13 cellular contexts compared by ENCODE assay signal in the genomic region with DNA sequence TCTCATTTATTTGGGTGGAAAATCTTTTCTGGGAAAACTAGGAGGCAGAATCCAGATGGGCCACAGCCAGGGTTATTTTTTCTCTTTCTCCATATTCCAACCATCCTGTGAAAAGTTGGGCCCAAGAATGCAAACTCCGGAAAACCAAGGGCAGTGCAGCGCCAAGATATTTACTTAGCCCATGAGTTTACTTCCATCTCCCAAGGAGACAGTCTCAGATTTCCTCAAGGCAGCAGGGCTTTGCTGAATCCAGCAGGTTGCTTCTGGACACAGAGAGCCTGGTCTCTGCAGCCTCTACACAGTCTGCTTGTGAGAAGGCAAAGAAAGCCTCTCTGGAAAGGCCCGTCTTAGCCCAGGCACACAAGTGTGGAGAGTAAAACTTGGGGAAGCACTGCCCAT. TPM values are rescaled to one million over a fixed set of nuclear protein-coding genes. Genes with fewer than 3 reads are reported as not detected.
DNase-seq lines count a peak whose midpoint lies in the region; ATAC-seq and TF ChIP-seq lines count a peak whose summit lies in the region.
"Had no signal": no experiment of that assay in that cellular context is flagged by ENCODE, and none has a peak within 500 bp of the region (broad histone marks: within the 10 kb centered on the region; RNA-seq: fewer than 3 reads in every experiment).

No MANE protein-coding gene starts in this region.

- H3K27me3 ChIP-seq in left lung, result peaks cover 0 to 6% of the 10 kb centered on the region in 2 donors
- H3K27me3 ChIP-seq in subcutaneous abdominal adipose tissue (ENCODE audit: control insufficient read depth in 5 of 5, insufficient read depth in 4 of 5, low read length in 5 of 5), result no peaks in the 10 kb centered on the region

- H3K27ac ChIP-seq in left lung (no peak overlapping the region), subcutaneous abdominal adipose tissue (ENCODE audit: low read depth, low read length) (peak overlapping the region; percentile 71)

- peak overlapping the region in 1 of 5 donors; percentile 31 for H3K9ac ChIP-seq in subcutaneous abdominal adipose tissue (ENCODE audit: low read length in 5 of 5)

- ATAC-seq in left lung, result peak; percentile 12

- peaks cover 10 to 11% of the 10 kb centered on the region in 2 donors for H3K4me1 ChIP-seq in left lung
- H3K4me1 ChIP-seq in subcutaneous abdominal adipose tissue (ENCODE audit: control insufficient read depth in 5 of 5, insufficient read depth in 5 of 5, low read length in 5 of 5), result peaks cover 9 to 24% (median 21%) of the 10 kb centered on the region in 5 donors

- no peak for TF ChIP-seq CTCF in left lung (IDR thresholded peaks at IDR 0.05)
- no peak for TF ChIP-seq CTCF in lower leg skin (IDR thresholded peaks at IDR 0.05)

- no peak overlapping the region for H3K4me3 ChIP-seq in left lung
- peak overlapping the region in 3 of 5 donors; percentile 25 to 62 (median 43) for H3K4me3 ChIP-seq in subcutaneous abdominal adipose tissue (ENCODE audit: low read depth in 1 of 5, low read length in 5 of 5)
- no peak overlapping the region for H3K4me3 ChIP-seq in lower leg skin (ENCODE audit: low read depth, poor library complexity, severe bottlenecking)

- peak; percentile 21 for DNase-seq in GM04503 (ENCODE audit: low read depth)
- peak; percentile 16 for DNase-seq in cerebellar cortex (ENCODE audit: low spot score)
- DNase-seq in left lung, result no peak
- no peak for DNase-seq in stimulated activated CD8-positive, alpha-beta memory T cell treated with anti-CD3 and anti-CD28 coated beads, Interleukin-4, amount 100 ng/mL, for 48 hours
- no peak for DNase-seq in lower leg skin (ENCODE audit: low spot score in 2 of 2)
- no peak for DNase-seq in NCI-H2107 treated with DMSO at 0.1 percent for 48 hours (lab: John Stamatoyannopoulos, UW; ENCODE audit: unreplicated experiment)
- no peak for DNase-seq in activated naive CD4-positive, alpha-beta T cell treated with Interleukin-2 at 50 U/mL for 16 hours
- DNase-seq: activated CD4-positive, alpha-beta memory T cell treated with anti-CD3 and anti-CD28 coated beads for 36 hours; DND-41; Kasumi-1; NCI-H187; NCI-H774 had no signal

- no peaks in the 10 kb centered on the region for H3K9me3 ChIP-seq in left lung
- no peaks in the 10 kb centered on the region for H3K9me3 ChIP-seq in subcutaneous abdominal adipose tissue (ENCODE audit: control insufficient read depth in 5 of 5, low read length in 5 of 5)

- WGBS in lower leg skin, 2 donors, result 56 to 62% methylated on average over 3 of the region's 3 CpGs

- TF ChIP-seq POLR2A in lower leg skin (IDR thresholded peaks at IDR 0.05), result no peak

- intact Hi-C loops in left lung (cut with DNase I), result loop anchor here (10.0 kb wide), 1 partner anchor 289 kb away; no protein-coding TSS in a partner anchor
- intact Hi-C loops in lower leg skin (cut with DNase I; ENCODE audit: low total_unique reads), result loop anchor here (5.0 to 10.0 kb wide), 2 partner anchors 286 to 409 kb away; no protein-coding TSS in a partner anchor

- H3K36me3 ChIP-seq in left lung, result no peaks in the 10 kb centered on the region
- H3K36me3 ChIP-seq in subcutaneous abdominal adipose tissue (ENCODE audit: control insufficient read depth in 5 of 5, insufficient read depth in 5 of 5, low read length in 5 of 5), result no peaks in the 10 kb centered on the region

RNA-seq across cellular contexts. Expression of a gene that starts 15.7 kb away (rescaled TPM):
- total RNA-seq in left lung (10 to 100 TPM; 32.8 to 35.4 TPM), lower leg skin (10 to 100 TPM; 49.3 to 56.8 (median 50.4) TPM)

RNA-seq across cellular contexts. Expression of a gene that starts 58.1 kb away (rescaled TPM):
- total RNA-seq in left lung (10 to 100 TPM; 45.3 to 61.7 TPM), lower leg skin (10 to 100 TPM; 21.4 to 38.9 (median 24.7) TPM)

Comparison
In these comparisons a context has a peak if more than half of its experiments do, and no peak if none do; other contexts are left out.
1. DNase-seq: peak in GM04503 (single experiment) and cerebellar cortex (single experiment); none in left lung (0 of 2), stimulated activated CD8-positive, alpha-beta memory T cell treated with anti-CD3 and anti-CD28 coated beads, Interleukin-4, amount 100 ng/mL, for 48 hours (single experiment), lower leg skin (0 of 2), NCI-H2107 treated with DMSO at 0.1 percent for 48 hours (single experiment) and activated naive CD4-positive, alpha-beta T cell treated with Interleukin-2 at 50 U/mL for 16 hours (single experiment).
2. H3K4me3 ChIP-seq: peak in subcutaneous abdominal adipose tissue (3 of 5); none in left lung (0 of 2) and lower leg skin (single experiment).